Comparison of ENCODE assay signal across 8 cellular contexts in genomic region chr17:62927083-62927482, GRCh38.
"Had no signal": no experiment of that assay in that cellular context is flagged by ENCODE, and none has a peak within 500 bp of the region (broad histone marks: within the 10 kb centered on the region; RNA-seq: fewer than 3 reads in every experiment).

No MANE protein-coding gene starts in this region.

- ATAC-seq: GM12878 had no signal

- H3K4me3 ChIP-seq: GM12878 had no signal

- DNase-seq: GDM1, GF-D8 had no signal

- FAIRE-seq: G401.6, GM12878, GM12891, GM12892, GM18507, GM19239 had no signal
